ENCODE assay signal across 13 cellular contexts in the genomic region with DNA sequence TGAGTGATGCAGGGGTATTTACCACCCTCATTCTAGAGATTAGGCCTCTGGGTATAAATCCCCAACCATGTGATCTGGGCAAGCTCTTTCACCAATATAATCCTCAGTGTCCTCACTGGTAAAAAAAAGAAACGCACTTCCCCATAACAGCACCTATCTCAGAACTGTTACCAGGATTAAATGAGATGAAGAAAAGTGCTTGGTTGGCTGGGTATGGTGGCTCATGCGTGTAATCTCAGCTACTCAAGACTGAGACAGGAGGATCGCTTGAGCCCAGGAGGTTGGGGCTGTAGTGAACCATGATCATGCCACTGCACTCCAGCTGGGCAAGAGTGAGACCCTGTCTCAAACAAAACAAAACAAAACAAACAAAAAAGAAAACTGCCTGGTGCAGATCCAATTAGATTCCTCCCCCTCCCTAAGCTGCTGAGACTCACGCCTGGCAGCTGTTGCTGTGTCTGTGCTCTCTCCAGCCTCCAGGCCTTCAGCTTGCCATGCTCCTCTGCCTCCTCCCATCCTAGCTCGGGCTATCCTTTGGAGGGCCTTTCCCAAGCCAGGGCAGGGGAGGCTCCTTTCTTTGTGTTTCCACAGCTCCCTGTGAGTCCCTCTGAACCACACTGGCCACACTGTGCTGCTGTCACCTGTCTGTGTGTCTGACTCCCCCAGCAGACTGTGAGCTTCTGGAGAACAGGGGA. TPM values are rescaled to one million over a fixed set of nuclear protein-coding genes. Genes with fewer than 3 reads are reported as not detected.
DNase-seq lines count a peak whose midpoint lies in the region; ATAC-seq, FAIRE-seq and TF ChIP-seq lines count a peak whose summit lies in the region.
"Had no signal": no experiment of that assay in that cellular context is flagged by ENCODE, and none has a peak within 500 bp of the region (broad histone marks: within the 10 kb centered on the region; RNA-seq: fewer than 3 reads in every experiment).

No MANE protein-coding gene starts in this region.

- peaks cover under 1% of the 10 kb centered on the region for H3K36me3 Mint-ChIP-seq in neural progenitor cell
- H3K36me3 Mint-ChIP-seq in natural killer cell, result peaks cover 4% of the 10 kb centered on the region

- H3K9me3 Mint-ChIP-seq in neural progenitor cell, result no peaks in the 10 kb centered on the region
- no peaks in the 10 kb centered on the region for H3K9me3 Mint-ChIP-seq in natural killer cell

- H2AFZ ChIP-seq in Karpas-422 (ENCODE audit: low read length), result no peak overlapping the region
- H2AFZ ChIP-seq in neural progenitor cell (replicated peaks), result no peak overlapping the region

- H3K9me3 ChIP-seq in Karpas-422 (ENCODE audit: low read length) (no peaks in the 10 kb centered on the region), WERI-Rb-1 (ENCODE audit: severe bottlenecking) (no peaks in the 10 kb centered on the region), neural progenitor cell (ENCODE audit: low read depth) (no peaks in the 10 kb centered on the region), Peyer's patch (no peaks in the 10 kb centered on the region)

- no peaks in the 10 kb centered on the region for H3K27me3 ChIP-seq in Karpas-422 (ENCODE audit: low read length)
- H3K27me3 ChIP-seq in WERI-Rb-1 (ENCODE audit: insufficient read depth, low read depth, severe bottlenecking), result no peaks in the 10 kb centered on the region
- no peaks in the 10 kb centered on the region for H3K27me3 ChIP-seq in neural progenitor cell
- H3K27me3 ChIP-seq in Peyer's patch, result no peaks in the 10 kb centered on the region

- H3K9ac ChIP-seq in Karpas-422 (ENCODE audit: low read length) (no peak overlapping the region), neural progenitor cell (no peak overlapping the region)

- no peak for TF ChIP-seq CTCF in D721Med (IDR thresholded peaks at IDR 0.05; ENCODE audit: insufficient read depth, missing control alignments)
- no peak for TF ChIP-seq CTCF in WERI-Rb-1 (IDR thresholded peaks at IDR 0.05; ENCODE audit: low read depth, low read length)
- no peak for TF ChIP-seq CTCF in neural progenitor cell (IDR thresholded peaks at IDR 0.05)
- no peak for TF ChIP-seq CTCF in Peyer's patch (IDR thresholded peaks at IDR 0.05)
- TF ChIP-seq CTCF in natural killer cell (IDR thresholded peaks at IDR 0.05), result no peak

- H4K20me1 ChIP-seq in Karpas-422 (ENCODE audit: insufficient read depth, low read depth, low read length) (no peaks in the 10 kb centered on the region), neural progenitor cell (ENCODE audit: low read depth) (no peaks in the 10 kb centered on the region)

- peaks cover 17% of the 10 kb centered on the region for H3K4me1 Mint-ChIP-seq in neural progenitor cell
- no peaks in the 10 kb centered on the region for H3K4me1 Mint-ChIP-seq in natural killer cell

- peaks cover 10% of the 10 kb centered on the region for H3K4me1 ChIP-seq in Karpas-422 (ENCODE audit: low read length)
- no peaks in the 10 kb centered on the region for H3K4me1 ChIP-seq in neural progenitor cell
- H3K4me1 ChIP-seq in Peyer's patch, result no peaks in the 10 kb centered on the region

- H3K27ac ChIP-seq in Karpas-422 (ENCODE audit: low read length) (peak overlapping the region; percentile 39; the same call in 1 of the 2 replicates), WERI-Rb-1 (peak overlapping the region; percentile 76), neural progenitor cell (no peak overlapping the region), Peyer's patch (no peak overlapping the region)

- no peaks in the 10 kb centered on the region for H3K79me2 ChIP-seq in Karpas-422 (ENCODE audit: low read length)
- no peaks in the 10 kb centered on the region for H3K79me2 ChIP-seq in neural progenitor cell (ENCODE audit: low read depth)

- H3K4me2 ChIP-seq in Karpas-422 (ENCODE audit: low read depth, low read length, poor library complexity, severe bottlenecking) (no peak overlapping the region), neural progenitor cell (no peak overlapping the region)

- H3K36me3 ChIP-seq in Karpas-422 (ENCODE audit: insufficient read depth, low read length), result no peaks in the 10 kb centered on the region
- H3K36me3 ChIP-seq in WERI-Rb-1, result no peaks in the 10 kb centered on the region
- H3K36me3 ChIP-seq in neural progenitor cell, result no peaks in the 10 kb centered on the region
- H3K36me3 ChIP-seq in Peyer's patch, result no peaks in the 10 kb centered on the region

- peak; percentile 64 for FAIRE-seq in D721Med (lab: Jason Lieb, UNC)
- FAIRE-seq: HepG2 had no signal

- ATAC-seq in natural killer cell, result no peak

- DNase-seq in D721Med (ENCODE audit: insufficient read length, low spot score), result peak; percentile 64
- DNase-seq in Karpas-422, result peak; percentile 58
- DNase-seq in WERI-Rb-1, result peak; percentile 55
- DNase-seq in neural progenitor cell (ENCODE audit: low spot score), result peak; percentile 29
- no peak for DNase-seq in ecto neural progenitor cell (ENCODE audit: low spot score)
- DNase-seq in Peyer's patch, result no peak
- no peak for DNase-seq in natural killer cell
- DNase-seq: KG1, NCI-H1436 treated with DMSO at 0.1 percent for 48 hours, NCI-H2107 had no signal

- intact Hi-C loops in natural killer cell (cut with micrococcal nuclease), result no loop called here

- no peak for TF ChIP-seq POLR2A in Peyer's patch (IDR thresholded peaks at IDR 0.05)

- H3K27ac Mint-ChIP-seq in neural progenitor cell, result peak overlapping the region; percentile 93
- H3K27ac Mint-ChIP-seq in natural killer cell, result no peak overlapping the region

- no peak overlapping the region for H3K4me3 Mint-ChIP-seq in neural progenitor cell
- no peak overlapping the region for H3K4me3 Mint-ChIP-seq in natural killer cell

- H3K4me3 ChIP-seq in Karpas-422 (ENCODE audit: low read length) (no peak overlapping the region), WERI-Rb-1 (ENCODE audit: low read depth, low read length) (no peak overlapping the region), neural progenitor cell (no peak overlapping the region), Peyer's patch (no peak overlapping the region)

- no peaks in the 10 kb centered on the region for H3K9me2 ChIP-seq in Karpas-422 (replicated peaks; ENCODE audit: insufficient read depth, low read length)

- H3F3A ChIP-seq in neural progenitor cell (ENCODE audit: low read depth), result no peaks in the 10 kb centered on the region

- H3K27me3 Mint-ChIP-seq in neural progenitor cell (ENCODE audit: insufficient read depth, low read depth) (peaks cover 2% of the 10 kb centered on the region), natural killer cell (ENCODE audit: low read depth in 2 of 2) (no peaks in the 10 kb centered on the region)

RNA-seq across cellular contexts. Expression of gene CYB5RL, which starts 19.0 kb away (rescaled TPM):
- total RNA-seq in Karpas-422 (2014; rRNA removed; shearing (Covaris generic); ENCODE audit: low replicate concordance), result 6.1 and 7.9 TPM in 2 replicates
- total RNA-seq in neural progenitor cell (ENCODE audit: low replicate concordance) (6.4 and 9.0 TPM in 2 replicates), Peyer's patch (10 to 100 TPM in 1 of 4 donors, 1 to 10 TPM in 3; 3.9 to 11.5 (median 6.9) TPM), natural killer cell (1 to 10 TPM; 5.6 to 6.7 (median 6.2) TPM)

RNA-seq across cellular contexts. Expression of gene MRPL37, which starts 19.2 kb away (rescaled TPM):
- 80.1 and 91.3 TPM in 2 replicates for total RNA-seq in Karpas-422 (2014; rRNA removed; shearing (Covaris generic); ENCODE audit: low replicate concordance)
- total RNA-seq in neural progenitor cell (ENCODE audit: low replicate concordance) (60.4 and 93.4 TPM in 2 replicates), Peyer's patch (10 to 100 TPM; 52.8 to 58.3 (median 54.5) TPM), natural killer cell (10 to 100 TPM; 23.0 to 31.9 (median 28.8) TPM)

RNA-seq across cellular contexts. Expression of gene CDCP2, which starts 28.0 kb away (rescaled TPM):
- total RNA-seq in Karpas-422 (2014; rRNA removed; shearing (Covaris generic); ENCODE audit: low replicate concordance), result not detected in 2 replicates
- 0.15 TPM in 1 of 2 replicates, not detected in the other for total RNA-seq in neural progenitor cell (ENCODE audit: low replicate concordance)
- total RNA-seq in Peyer's patch, result not detected
- under 1 TPM in 1 of 3 donors, not detected in 2; 0.30 TPM for total RNA-seq in natural killer cell
- total RNA-seq: H4, HepG2, M059J had no signal

Comparison
In these comparisons a context has a peak if more than half of its experiments do, and no peak if none do; other contexts are left out.
1. DNase-seq: peak in D721Med (single experiment), Karpas-422 (single experiment), WERI-Rb-1 (single experiment) and neural progenitor cell (single experiment); none in ecto neural progenitor cell (single experiment), Peyer's patch (0 of 3) and natural killer cell (single experiment).
2. H3K27ac ChIP-seq: peak in Karpas-422 (single experiment) and WERI-Rb-1 (single experiment); none in neural progenitor cell (single experiment) and Peyer's patch (0 of 4).